Comparison of ENCODE assay signal across 8 cellular contexts in the genomic region with DNA sequence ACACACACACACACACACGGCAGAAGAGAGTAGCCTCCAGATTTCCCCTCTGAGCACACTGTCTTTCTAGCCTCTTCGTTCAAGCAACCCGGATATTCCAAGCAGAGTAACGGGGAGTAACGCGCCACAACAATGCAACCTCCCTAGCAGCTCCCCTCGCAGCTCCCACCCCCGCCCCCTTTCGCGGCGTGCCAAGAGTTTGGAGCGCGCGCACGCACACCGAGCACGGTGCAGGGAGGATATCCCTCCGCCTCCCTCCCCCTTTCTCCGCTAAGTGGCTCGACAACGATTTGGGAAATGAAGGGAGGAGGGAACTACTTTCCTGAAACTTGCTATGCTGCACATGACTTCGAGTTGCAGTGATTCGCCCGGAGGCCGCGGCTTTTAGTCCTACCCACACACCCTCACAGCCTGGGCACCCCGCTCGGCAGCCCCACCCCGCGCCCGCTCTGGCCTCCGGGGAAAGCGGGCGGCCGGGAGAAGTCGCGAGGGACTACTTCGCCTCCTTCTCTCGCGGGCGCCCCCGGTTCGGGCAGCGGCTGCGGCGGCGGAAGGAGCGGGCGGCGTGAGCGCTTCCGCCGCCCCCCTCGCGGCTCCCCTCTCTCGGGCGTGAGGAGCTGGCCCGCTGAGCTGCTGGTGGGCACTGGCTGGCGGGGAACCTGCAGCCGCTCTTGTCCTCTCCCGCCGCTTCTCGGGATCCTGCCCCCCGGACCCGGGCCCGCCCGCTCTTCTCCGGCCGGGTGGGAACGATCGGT. TPM values are rescaled to one million over a fixed set of nuclear protein-coding genes. Genes with fewer than 3 reads are reported as not detected.
DNase-seq lines count a peak whose midpoint lies in the region; ATAC-seq and TF ChIP-seq lines count a peak whose summit lies in the region.

No MANE protein-coding gene starts in this region.

- under 1% methylated on average over 25 of the region's 71 CpGs for WGBS in right lobe of liver (ENCODE audit: insufficient coverage, low coverage, low lambda C conversion rate, missing lambda C conversion rate)

- intact Hi-C loops in activated CD4-positive, alpha-beta memory T cell treated with anti-CD3 and anti-CD28 coated beads for 36 hours (cut with micrococcal nuclease): loop anchor here (1.0 to 5.0 kb wide), 4 partner anchors 57 to 437 kb away; no protein-coding TSS in a partner anchor
- intact Hi-C loops in right lobe of liver (cut with DNase I): no loop called here

- no peaks in the 10 kb centered on the region for H3K36me3 ChIP-seq in right lobe of liver

- H3K36me3 Mint-ChIP-seq in activated CD4-positive, alpha-beta memory T cell treated with anti-CD3 and anti-CD28 coated beads for 36 hours: no peaks in the 10 kb centered on the region

- H3K4me3 ChIP-seq in AG10803 (ENCODE audit: low read length) (peak overlapping the region; percentile 84), right lobe of liver (peak overlapping the region; percentile 81 to 83 (median 81))

- H3K4me1 Mint-ChIP-seq in activated CD4-positive, alpha-beta memory T cell treated with anti-CD3 and anti-CD28 coated beads for 36 hours (ENCODE audit: low read depth): peaks cover 25% of the 10 kb centered on the region

- peak overlapping the region; percentile 3 for H3K27ac Mint-ChIP-seq in activated CD4-positive, alpha-beta memory T cell treated with anti-CD3 and anti-CD28 coated beads for 36 hours

- ATAC-seq in HG03460 (IDR thresholded peaks at IDR 0.05; ENCODE audit: unreplicated experiment) (peak; percentile 44), right lobe of liver (peak; percentile 79 to 88 (median 82))

- DNase-seq in AG10803 (ENCODE audit: low read depth) (peak; percentile 100), NCI-H82 (lab: John Stamatoyannopoulos, UW) (peak; percentile 96), ecto neural progenitor cell (ENCODE audit: low spot score) (peak; percentile 94), right lobe of liver (peak; percentile 89 to 91 (median 89))
- peak; percentile 72 for DNase-seq in activated CD4-positive, alpha-beta memory T cell treated with anti-CD3 and anti-CD28 coated beads for 36 hours
- DNase-seq in stimulated activated CD4-positive, alpha-beta T cell treated with anti-CD3 and anti-CD28 coated beads, Interleukin-2, amount 100 ng/mL, for 48 hours: peak; percentile 55 to 59

- POLR2A ChIA-PET in activated CD4-positive, alpha-beta memory T cell treated with anti-CD3 and anti-CD28 coated beads for 36 hours (lab: Charles Lee): interaction anchor here (0.8 kb wide), 1 partner anchor 58 kb away, joined by 3 read pairs; no protein-coding TSS in a partner anchor

- CTCF ChIA-PET in activated CD4-positive, alpha-beta memory T cell treated with anti-CD3 and anti-CD28 coated beads for 36 hours (lab: Charles Lee): interaction anchor here (0.6 to 1.0 kb wide), 7 partner anchors 15 to 565 kb away, joined by 3 to 5 read pairs (median 3); no protein-coding TSS in a partner anchor

- no peaks in the 10 kb centered on the region for H3K9me3 ChIP-seq in right lobe of liver

- peak; percentile 44 for TF ChIP-seq POLR2A in GM19099 (IDR thresholded peaks at IDR 0.05; ENCODE audit: extremely low read depth, insufficient read length, low read depth)
- TF ChIP-seq POLR2A in right lobe of liver (IDR thresholded peaks at IDR 0.05): peak; percentile 72

- no peaks in the 10 kb centered on the region for H3K27me3 ChIP-seq in right lobe of liver

- H3K4me1 ChIP-seq in right lobe of liver: peaks cover 0 to 13% (median 6%) of the 10 kb centered on the region in 4 donors

- peaks cover 22% of the 10 kb centered on the region for H3K27me3 Mint-ChIP-seq in activated CD4-positive, alpha-beta memory T cell treated with anti-CD3 and anti-CD28 coated beads for 36 hours

- TF ChIP-seq CTCF in AG10803 (conservative IDR thresholded peaks at IDR 0.05; ENCODE audit: low read length) (no peak), right lobe of liver (IDR thresholded peaks at IDR 0.05) (no peak)

- peak overlapping the region; percentile 89 to 94 (median 89) for H3K27ac ChIP-seq in right lobe of liver

- peak overlapping the region; percentile 75 for H3K4me3 Mint-ChIP-seq in activated CD4-positive, alpha-beta memory T cell treated with anti-CD3 and anti-CD28 coated beads for 36 hours

- no peaks in the 10 kb centered on the region for H3K9me3 Mint-ChIP-seq in activated CD4-positive, alpha-beta memory T cell treated with anti-CD3 and anti-CD28 coated beads for 36 hours

RNA-seq across cellular contexts. Expression of a gene that starts 0.7 kb away (rescaled TPM):
- total RNA-seq in activated CD4-positive, alpha-beta memory T cell treated with anti-CD3 and anti-CD28 coated beads for 36 hours: under 1 TPM; 0.92 to 0.97 TPM
- 1 to 10 TPM; 4.5 to 9.6 (median 5.3) TPM for total RNA-seq in right lobe of liver

Comparison
In these comparisons a context has a peak if more than half of its experiments do, and no peak if none do; other contexts are left out.
1. Peak in every context shown above with its lines: DNase-seq, ATAC-seq, H3K4me3 ChIP-seq and H3K27ac ChIP-seq.